Comparison of ENCODE assay signal across 14 cellular contexts in the genomic region with DNA sequence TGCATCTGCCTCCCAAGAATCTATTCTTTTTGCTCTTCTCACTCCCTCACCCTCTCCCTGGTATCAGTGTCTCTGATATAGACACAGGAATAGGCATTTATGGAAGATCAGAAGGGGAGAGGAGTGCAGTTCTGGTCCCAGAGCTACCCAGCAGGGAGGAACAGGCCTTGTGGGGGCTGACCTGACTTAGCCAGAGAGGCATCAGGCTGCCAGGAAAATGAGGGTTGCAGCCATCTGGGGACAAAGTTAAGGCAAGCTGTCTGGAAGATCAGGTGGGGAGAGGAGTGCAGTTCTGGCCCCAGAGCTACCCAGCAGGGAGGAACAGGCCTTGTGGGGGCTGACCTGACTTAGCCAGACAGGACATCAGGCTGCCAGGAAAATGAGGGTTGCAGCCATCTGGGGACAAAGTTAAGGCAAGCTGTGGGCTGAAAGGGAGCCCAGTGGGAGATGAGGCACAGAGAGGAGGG.
DNase-seq lines count a peak whose midpoint lies in the region; TF ChIP-seq lines count a peak whose summit lies in the region.
"Had no signal": no experiment of that assay in that cellular context is flagged by ENCODE, and none has a peak within 500 bp of the region (broad histone marks: within the 10 kb centered on the region; RNA-seq: fewer than 3 reads in every experiment).

No MANE protein-coding gene starts in this region.

- no peaks in the 10 kb centered on the region for H3K9me3 ChIP-seq in endodermal cell (ENCODE audit: control insufficient read depth, low read length)
- H3K9me3 ChIP-seq: thyroid gland had no signal

- peaks cover 20% of the 10 kb centered on the region for H3K4me1 Mint-ChIP-seq in endodermal cell

- H3K27me3 Mint-ChIP-seq in endodermal cell (ENCODE audit: insufficient read depth) = peaks cover 4% of the 10 kb centered on the region
- H3K27me3 Mint-ChIP-seq: dendritic cell treated with granulocyte-macrophage colony-stimulating factor and Interleukin-4, amounts not matched to agents 40 ng/mL and 50 ng/mL, for 4 days had no signal

- H3K27ac Mint-ChIP-seq in endodermal cell = no peak overlapping the region
- H3K27ac Mint-ChIP-seq: dendritic cell treated with granulocyte-macrophage colony-stimulating factor and Interleukin-4, amounts not matched to agents 40 ng/mL and 50 ng/mL, for 4 days; IgD-negative memory B cell had no signal

- H3K36me3 ChIP-seq in endodermal cell (ENCODE audit: control insufficient read depth, insufficient read depth, low read length) = no peaks in the 10 kb centered on the region
- H3K36me3 ChIP-seq: brain microvascular endothelial cell, thyroid gland had no signal

- no peak overlapping the region for H3K9ac ChIP-seq in endodermal cell (ENCODE audit: extremely low read depth, low read length, poor library complexity, severe bottlenecking)

- no peaks in the 10 kb centered on the region for H3K9me3 Mint-ChIP-seq in endodermal cell
- H3K9me3 Mint-ChIP-seq: dendritic cell treated with granulocyte-macrophage colony-stimulating factor and Interleukin-4, amounts not matched to agents 40 ng/mL and 50 ng/mL, for 4 days; IgD-negative memory B cell had no signal

- TF ChIP-seq CTCF in HL-60 (IDR thresholded peaks at IDR 0.05; ENCODE audit: insufficient read depth, low read length) (no peak), endodermal cell (conservative IDR thresholded peaks at IDR 0.05) (no peak)

- H3K4me3 ChIP-seq in HL-60 (replicated peaks; ENCODE audit: insufficient read depth, low read length) (no peak overlapping the region), endodermal cell (ENCODE audit: low read length) (no peak overlapping the region)
- H3K4me3 ChIP-seq: thyroid gland had no signal

- H3K27me3 ChIP-seq in HL-60 (ENCODE audit: insufficient read depth, poor library complexity, severe bottlenecking) = no peaks in the 10 kb centered on the region
- H3K27me3 ChIP-seq in endodermal cell (ENCODE audit: control insufficient read depth, insufficient read depth, low read length, poor library complexity, severe bottlenecking) = peaks cover under 1% of the 10 kb centered on the region
- H3K27me3 ChIP-seq: brain microvascular endothelial cell, thyroid gland had no signal

- H3K27ac ChIP-seq in HL-60 (replicated peaks) (peak overlapping the region; percentile 28), endodermal cell (ENCODE audit: low read depth, low read length) (peak overlapping the region; percentile 42)
- H3K27ac ChIP-seq: brain microvascular endothelial cell, C4-2B, thyroid gland had no signal

- no peak overlapping the region for H3K4me3 Mint-ChIP-seq in endodermal cell
- H3K4me3 Mint-ChIP-seq: dendritic cell treated with granulocyte-macrophage colony-stimulating factor and Interleukin-4, amounts not matched to agents 40 ng/mL and 50 ng/mL, for 4 days had no signal

- H3K36me3 Mint-ChIP-seq in endodermal cell (ENCODE audit: low read depth) = no peaks in the 10 kb centered on the region

- H3K4me1 ChIP-seq in endodermal cell (ENCODE audit: control insufficient read depth, insufficient read depth, low read length) = no peaks in the 10 kb centered on the region

- DNase-seq in DMS 273 treated with DMSO at 0.1 percent for 48 hours (lab: John Stamatoyannopoulos, UW) (peak; percentile 72), HL-60 (ENCODE audit: low read depth in 1 of 2, low spot score in 1 of 2) (no peak), endodermal cell (no peak), pons (ENCODE audit: low spot score) (peak; percentile 43), GM19240 (ENCODE audit: insufficient read length, low spot score) (no peak), NCI-H2029 treated with DMSO at 0.1 percent for 48 hours (lab: John Stamatoyannopoulos, UW) (no peak), DMS114 treated with DMSO at 0.1 percent for 48 hours (lab: John Stamatoyannopoulos, UW; ENCODE audit: unreplicated experiment) (no peak)
- DNase-seq: activated naive CD4-positive, alpha-beta T cell treated with anti-CD3 and anti-CD28 coated beads, Interleukin-2, amount 50 U/mL, for 16 hours; activated T-cell treated with anti-CD3 and anti-CD28 coated beads, Interleukin-2, amount 50 U/mL, for 1 hour; brain microvascular endothelial cell; thyroid gland had no signal

Comparison
In these comparisons a context has a peak if more than half of its experiments do, and no peak if none do; other contexts are left out.
1. DNase-seq: peak in DMS 273 treated with DMSO at 0.1 percent for 48 hours (single experiment) and pons (single experiment); none in HL-60 (0 of 2), endodermal cell (single experiment), GM19240 (single experiment), NCI-H2029 treated with DMSO at 0.1 percent for 48 hours (single experiment) and DMS114 treated with DMSO at 0.1 percent for 48 hours (single experiment).